9 cellular contexts compared by ENCODE assay signal in the genomic region with DNA sequence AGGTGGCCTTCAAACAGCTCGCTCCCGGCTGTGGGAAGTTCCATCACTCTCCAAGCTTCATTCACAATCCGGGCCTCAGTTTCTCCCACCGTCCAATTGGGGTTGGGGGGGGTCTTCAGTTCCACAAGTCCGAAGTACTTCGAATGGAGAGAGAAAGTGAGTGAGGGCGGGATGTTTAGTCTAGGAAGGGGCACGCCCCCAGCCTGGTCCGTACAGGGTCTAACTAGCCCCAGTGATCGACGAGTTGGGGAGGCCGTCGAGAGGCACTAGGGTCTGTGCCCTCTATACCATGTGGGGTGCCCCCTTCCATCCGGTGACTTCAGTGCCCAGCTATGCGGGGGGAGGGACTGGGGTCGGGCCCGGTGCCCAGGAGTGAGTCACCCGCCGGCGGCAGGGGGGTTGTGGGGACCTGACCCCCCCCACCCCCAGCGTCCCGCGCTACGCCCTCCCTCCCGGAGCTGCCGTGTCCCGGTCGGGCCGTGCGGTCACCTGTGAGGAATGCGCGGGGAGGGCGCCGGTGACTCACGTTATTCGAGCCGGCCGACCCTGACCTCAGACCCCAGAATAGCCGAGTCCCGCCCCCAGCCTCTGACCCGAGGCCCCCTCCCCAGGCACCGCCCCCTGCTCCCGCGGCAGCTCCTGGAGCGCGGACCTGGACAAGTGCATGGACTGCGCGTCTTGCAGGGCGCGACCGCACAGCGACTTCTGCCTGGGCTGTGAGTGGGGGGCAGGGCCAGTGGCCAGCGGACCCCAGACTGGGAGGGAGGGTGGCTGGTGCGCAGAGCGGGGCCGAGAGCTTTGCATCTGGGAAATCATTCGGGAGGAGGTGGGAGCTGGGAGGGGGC. TPM values are rescaled to one million over a fixed set of nuclear protein-coding genes. Genes with fewer than 3 reads are reported as not detected.
DNase-seq lines count a peak whose midpoint lies in the region; ATAC-seq and TF ChIP-seq lines count a peak whose summit lies in the region.
"Had no signal": no experiment of that assay in that cellular context is flagged by ENCODE, and none has a peak within 500 bp of the region (broad histone marks: within the 10 kb centered on the region; RNA-seq: fewer than 3 reads in every experiment).

No MANE protein-coding gene starts in this region.

- H3K27ac ChIP-seq in body of pancreas: peak overlapping the region; percentile 98 to 100 (median 100)
- H3K27ac ChIP-seq in iPS DF 6.9 (ENCODE audit: low read length): no peak overlapping the region
- H3K27ac ChIP-seq in gastrocnemius medialis: peak overlapping the region; percentile 96 to 100 (median 98)

- H3K9me3 ChIP-seq in T-helper 17 cell (ENCODE audit: control insufficient read depth, low read length, poor library complexity, severe bottlenecking) (no peaks in the 10 kb centered on the region), body of pancreas (no peaks in the 10 kb centered on the region), iPS DF 6.9 (ENCODE audit: control insufficient read depth, insufficient read depth, low read length) (no peaks in the 10 kb centered on the region), gastrocnemius medialis (no peaks in the 10 kb centered on the region)

- peaks cover 64% of the 10 kb centered on the region for H3K4me1 ChIP-seq in body of pancreas
- peaks cover 8% of the 10 kb centered on the region for H3K4me1 ChIP-seq in iPS DF 6.9 (ENCODE audit: control insufficient read depth, insufficient read depth, low read length)
- peaks cover 32 to 54% of the 10 kb centered on the region in 2 donors for H3K4me1 ChIP-seq in gastrocnemius medialis

- intact Hi-C loops in body of pancreas (cut with DNase I): no loop called here
- intact Hi-C loops in gastrocnemius medialis (cut with DNase I; ENCODE audit: low total_unique reads): loop anchor here (1.0 to 5.0 kb wide), 6 partner anchors 17 to 974 kb away; a partner anchor contains a TSS

- TF ChIP-seq CTCF in body of pancreas (IDR thresholded peaks at IDR 0.05) (no peak), gastrocnemius medialis (IDR thresholded peaks at IDR 0.05 in 4 of 5, conservative IDR thresholded peaks at IDR 0.05 in 1 of 5) (no peak)

- ATAC-seq in T-helper 17 cell (no peak), body of pancreas (peak; percentile 60), gastrocnemius medialis (peak; percentile 28 to 37), GM18858 (IDR thresholded peaks at IDR 0.05; ENCODE audit: unreplicated experiment) (no peak), GM18867 (IDR thresholded peaks at IDR 0.05; ENCODE audit: unreplicated experiment) (no peak)

- CTCF ChIA-PET in HEK293T (lab: Yijun Ruan, JAX): interaction anchor here (0.5 to 4.5 kb wide), 5 partner anchors 7 to 1284 kb away, joined by 3 to 38 read pairs (median 5); no protein-coding TSS in a partner anchor

- H3K4me3 ChIP-seq in body of pancreas (peak overlapping the region; percentile 24 to 97), iPS DF 6.9 (ENCODE audit: low read length) (peak overlapping the region; percentile 41), gastrocnemius medialis (peak overlapping the region; percentile 48 to 99 (median 76))

- peaks cover 34% of the 10 kb centered on the region for H3K4me1 Mint-ChIP-seq in T-helper 17 cell

- no peaks in the 10 kb centered on the region for H3K36me3 Mint-ChIP-seq in T-helper 17 cell (ENCODE audit: low read depth)

- no peaks in the 10 kb centered on the region for H3K27me3 Mint-ChIP-seq in T-helper 17 cell

- POLR2A ChIA-PET in HEK293T (lab: Yijun Ruan, JAX): interaction anchor here (0.6 to 7.2 kb wide), 21 partner anchors 8 to 153 kb away, joined by 3 to 60 read pairs (median 6); a partner anchor contains a TSS

- WGBS in body of pancreas, 2 donors: 0% methylated on average over 18 to 47 of the region's 57 CpGs
- WGBS in iPS DF 6.9 (ENCODE audit: insufficient coverage, insufficient read length): no CpG with 5 or more reads among the region's 57 CpGs

- peak overlapping the region; percentile 86 for H3K27ac Mint-ChIP-seq in T-helper 17 cell

- H3K4me3 Mint-ChIP-seq in T-helper 17 cell: peak overlapping the region; percentile 91

- H3K36me3 ChIP-seq in body of pancreas (replicated peaks in 1 of 2; ENCODE audit: insufficient read depth in 1 of 2, low read depth in 2 of 2) (no peaks in the 10 kb centered on the region), iPS DF 6.9 (ENCODE audit: control insufficient read depth, insufficient read depth, low read length) (peaks cover 10% of the 10 kb centered on the region), gastrocnemius medialis (peaks cover 0 to 4% of the 10 kb centered on the region in 2 donors)

- peak; percentile 38 to 91 (median 77) for TF ChIP-seq POLR2A in body of pancreas (IDR thresholded peaks at IDR 0.05)
- TF ChIP-seq POLR2A in gastrocnemius medialis (IDR thresholded peaks at IDR 0.05): peak; percentile 9 to 56

- H3K27me3 ChIP-seq in body of pancreas: no peaks in the 10 kb centered on the region
- no peaks in the 10 kb centered on the region for H3K27me3 ChIP-seq in iPS DF 6.9 (ENCODE audit: control insufficient read depth, insufficient read depth, low read length)
- peaks cover 13 to 25% (median 15%) of the 10 kb centered on the region in 3 donors for H3K27me3 ChIP-seq in gastrocnemius medialis

- DNase-seq in 8988T (peak; percentile 73), HEK293T (ENCODE audit: extremely low spot score) (no peak), T-helper 17 cell (peak in 2 of 3 donors; percentile 62 to 75), body of pancreas (peak; percentile 95 to 98 (median 96)), iPS DF 6.9 (ENCODE audit: low read depth, low spot score) (no peak), gastrocnemius medialis (peak; percentile 80 to 95)

- in situ Hi-C loops in gastrocnemius medialis (cut with MboI; ENCODE audit: low sequenced_read_pairs in 4 of 4): no loop called here

TF ChIP-seq in HEK293T, 16 proteins besides CTCF, POLR2A, EP300 and RAD21:
- TF ChIP-seq LEF1 (IDR thresholded peaks at IDR 0.05; ENCODE audit: borderline replicate concordance): no peak
- TF ChIP-seq L3MBTL2 (conservative IDR thresholded peaks at IDR 0.05): peak; percentile 73
- no peak for TF ChIP-seq ELF4 (IDR thresholded peaks at IDR 0.05)
- no peak for TF ChIP-seq FOXK2 (IDR thresholded peaks at IDR 0.05)
- TF ChIP-seq, protein P1, sequence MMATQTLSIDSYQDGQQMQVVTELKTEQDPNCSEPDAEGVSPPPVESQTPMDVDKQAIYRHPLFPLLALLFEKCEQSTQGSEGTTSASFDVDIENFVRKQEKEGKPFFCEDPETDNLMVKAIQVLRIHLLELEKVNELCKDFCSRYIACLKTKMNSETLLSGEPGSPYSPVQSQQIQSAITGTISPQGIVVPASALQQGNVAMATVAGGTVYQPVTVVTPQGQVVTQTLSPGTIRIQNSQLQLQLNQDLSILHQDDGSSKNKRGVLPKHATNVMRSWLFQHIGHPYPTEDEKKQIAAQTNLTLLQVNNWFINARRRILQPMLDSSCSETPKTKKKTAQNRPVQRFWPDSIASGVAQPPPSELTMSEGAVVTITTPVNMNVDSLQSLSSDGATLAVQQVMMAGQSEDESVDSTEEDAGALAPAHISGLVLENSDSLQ (IDR thresholded peaks at IDR 0.05): no peak
- no peak for TF ChIP-seq HDGF (IDR thresholded peaks at IDR 0.05; ENCODE audit: borderline replicate concordance)
- TF ChIP-seq BHLHE40 (IDR thresholded peaks at IDR 0.05; ENCODE audit: borderline replicate concordance): no peak
- no peak for TF ChIP-seq ARNT (IDR thresholded peaks at IDR 0.05)
- no peak for TF ChIP-seq SUZ12 (IDR thresholded peaks at IDR 0.05)
- TF ChIP-seq TARDBP (IDR thresholded peaks at IDR 0.05): no peak
- TF ChIP-seq SP1 (IDR thresholded peaks at IDR 0.05): no peak
- TF ChIP-seq ZNF384 (IDR thresholded peaks at IDR 0.05): no peak
- TF ChIP-seq FOXA1 (IDR thresholded peaks at IDR 0.05): no peak
- peak; percentile 38; the same call in 1 of the 2 replicates for TF ChIP-seq FOXM1 (IDR thresholded peaks at IDR 0.05; ENCODE audit: borderline replicate concordance)
TF ChIP-seq in HEK293T: peak in this region for 2.

RNA-seq across cellular contexts. Expression of a gene that starts 0.7 kb away (rescaled TPM):
- total RNA-seq in T-helper 17 cell (1 to 10 TPM in 1 of 2 donors, under 1 TPM in 1; 0.92 to 1.3 TPM), body of pancreas (100 to 1,000 TPM; 132 to 229 TPM), gastrocnemius medialis (100 to 1,000 TPM in 2 of 4 donors, 10 to 100 TPM in 2; 34.0 to 161 (median 85.5) TPM)

RNA-seq across cellular contexts. Expression of a gene that starts 2.8 kb away (rescaled TPM):
- total RNA-seq in T-helper 17 cell (not detected), body of pancreas (under 1 TPM; 0.33 to 0.78 TPM), gastrocnemius medialis (under 1 TPM in 1 of 4 donors, not detected in 3; 0.55 TPM)
- total RNA-seq: subcutaneous adipose tissue had no signal

RNA-seq across cellular contexts. Expression of a gene that starts 2.9 kb away (rescaled TPM):
- total RNA-seq in T-helper 17 cell (10 to 100 TPM; 10.6 to 14.4 TPM), body of pancreas (10 to 100 TPM in 1 of 2 donors, 1 to 10 TPM in 1; 6.9 to 15.3 TPM), gastrocnemius medialis (100 to 1,000 TPM in 1 of 4 donors, 10 to 100 TPM in 3; 41.8 to 124 (median 66.9) TPM)

RNA-seq across cellular contexts. Expression of a gene that starts 3.0 kb away (rescaled TPM):
- total RNA-seq in T-helper 17 cell: 10 to 100 TPM; 21.3 to 23.7 TPM
- 10 to 100 TPM; 11.7 to 21.8 TPM for total RNA-seq in body of pancreas
- total RNA-seq in gastrocnemius medialis: 10 to 100 TPM; 15.0 to 31.1 (median 21.5) TPM

RNA-seq across cellular contexts. Expression of a gene that starts 8.1 kb away (rescaled TPM):
- total RNA-seq in T-helper 17 cell (not detected), body of pancreas (10 to 100 TPM in 1 of 2 donors, 1 to 10 TPM in 1; 4.7 to 11.2 TPM), gastrocnemius medialis (under 1 TPM in 1 of 4 donors, not detected in 3; 0.40 TPM)

Comparison
In these comparisons a context has a peak if more than half of its experiments do, and no peak if none do; other contexts are left out.
1. DNase-seq: peak in 8988T (single experiment), T-helper 17 cell (2 of 3), body of pancreas (4 of 4) and gastrocnemius medialis (2 of 2); none in HEK293T (single experiment) and iPS DF 6.9 (single experiment).
2. ATAC-seq: peak in body of pancreas (single experiment) and gastrocnemius medialis (2 of 2); none in T-helper 17 cell (single experiment), GM18858 (single experiment) and GM18867 (single experiment).
3. RNA of a gene that starts 0.7 kb away (total RNA-seq): 132 to 229 TPM in body of pancreas and 34.0 to 161 TPM in gastrocnemius medialis; 0.92 to 1.3 TPM in T-helper 17 cell; every median in the first group is over 10 times any median in the second.
4. Peak in every context shown above with its lines, with median percentiles within 50 percentile points of each other: H3K4me3 ChIP-seq.